In the genomic region with DNA sequence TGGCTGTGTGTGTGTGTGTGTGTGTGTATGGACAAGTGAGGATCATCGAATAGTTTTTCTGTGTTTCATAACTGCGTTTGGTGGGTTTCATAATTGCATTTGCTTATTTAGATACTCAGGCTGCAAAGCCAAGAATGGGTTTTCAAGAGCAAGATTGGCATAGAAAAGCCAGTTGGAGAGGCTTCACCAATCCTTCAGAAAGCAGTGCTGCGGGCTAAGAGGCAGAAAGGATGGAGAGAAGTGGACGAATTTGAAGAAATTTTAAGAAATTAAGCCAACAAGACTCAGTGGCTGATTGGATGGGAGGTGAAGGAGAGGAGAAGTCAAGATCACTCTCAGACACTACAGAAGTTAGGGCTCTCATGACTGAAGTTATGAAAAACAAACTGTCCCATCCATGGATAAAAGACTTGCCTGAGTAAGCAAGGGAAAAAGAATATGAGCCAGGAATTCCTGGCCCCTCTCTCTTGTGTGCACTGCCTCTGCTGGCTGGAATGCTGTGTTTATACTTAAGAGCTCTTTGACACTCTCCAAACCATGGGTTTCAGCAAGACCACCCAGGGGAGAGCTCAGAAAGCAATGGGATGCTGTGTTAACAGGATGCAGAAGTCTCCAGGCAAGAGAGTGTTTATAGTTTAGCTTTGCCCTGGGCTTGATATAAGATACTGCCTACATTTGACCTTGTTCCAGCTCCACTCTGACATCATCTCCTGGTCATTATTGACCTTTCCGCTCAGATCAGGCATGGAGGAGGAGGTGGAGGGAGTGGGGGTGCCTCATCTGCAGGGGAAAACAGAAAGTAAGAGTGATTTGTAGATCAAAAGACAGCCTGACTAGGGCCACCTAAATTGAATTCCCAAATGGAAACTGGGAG, we compare ENCODE assay signal across 11 cellular contexts.
DNase-seq lines count a peak whose midpoint lies in the region; ATAC-seq, FAIRE-seq and TF ChIP-seq lines count a peak whose summit lies in the region.
"Had no signal": no experiment of that assay in that cellular context is flagged by ENCODE, and none has a peak within 500 bp of the region (broad histone marks: within the 10 kb centered on the region; RNA-seq: fewer than 3 reads in every experiment).

No MANE protein-coding gene starts in this region.

- H4K91ac ChIP-seq in H1 (replicated peaks; ENCODE audit: insufficient read length, low read length): no peak overlapping the region

- no peak overlapping the region for H2BK15ac ChIP-seq in H1 (ENCODE audit: low read length)

- H2AK5ac ChIP-seq in H1 (ENCODE audit: low read depth, low read length): no peak overlapping the region

- H4K20me1 ChIP-seq in H1 (replicated peaks in 1 of 2; ENCODE audit: control insufficient read depth in 1 of 2, insufficient read depth in 2 of 2, low read length in 2 of 2): no peaks in the 10 kb centered on the region

- peak overlapping the region; percentile 9; the same call in 1 of the 2 replicates for H2AFZ ChIP-seq in H1 (ENCODE audit: low read length)

- peak; percentile 14 for TF ChIP-seq CTCF in AG04449 (IDR thresholded peaks at IDR 0.05; ENCODE audit: insufficient read depth, low read length, missing control alignments)
- TF ChIP-seq CTCF in H1 (IDR thresholded peaks at IDR 0.05; ENCODE audit: control extremely low read depth in 1 of 3, insufficient read depth in 1 of 3, low read depth in 1 of 3, low read length in 3 of 3): peak in 2 of 3 experiments; percentile 60 to 73; a peak in 3 of 4 replicates

- no peak overlapping the region; the same call in 1 of the 2 replicates for H3K18ac ChIP-seq in H1 (ENCODE audit: extremely low read depth, low read length)

- H3K36me3 ChIP-seq in H1 (ENCODE audit: control insufficient read depth in 2 of 4, insufficient read depth in 4 of 4, low read length in 3 of 4): no peaks in the 10 kb centered on the region

- H2BK120ac ChIP-seq in H1 (replicated peaks; ENCODE audit: low read depth, low read length): no peak overlapping the region

- no peaks in the 10 kb centered on the region; a peak in 1 of 7 replicates for H3K27me3 ChIP-seq in H1 (replicated peaks in 1 of 4; ENCODE audit: control insufficient read depth in 3 of 4, extremely low read depth in 1 of 4, insufficient read depth in 3 of 4, low read length in 3 of 4)

- no peaks in the 10 kb centered on the region for H3K79me2 ChIP-seq in H1 (ENCODE audit: control insufficient read depth in 1 of 2, insufficient read depth in 2 of 2, low read length in 2 of 2)

- ATAC-seq in HG03520 (IDR thresholded peaks at IDR 0.05; ENCODE audit: unreplicated experiment): no peak

- no peak overlapping the region for H2BK20ac ChIP-seq in H1 (ENCODE audit: low read length)

- H4K8ac ChIP-seq in H1 (ENCODE audit: extremely low read depth, insufficient read depth, low read length): no peak overlapping the region

- no peak overlapping the region for H3K4me3 ChIP-seq in AG04449 (ENCODE audit: low read depth, low read length)
- no peak overlapping the region for H3K4me3 ChIP-seq in H1 (ENCODE audit: extremely low read depth in 1 of 4, insufficient read depth in 2 of 4, low read depth in 3 of 4, low read length in 4 of 4)

- DNase-seq in AG04449 (ENCODE audit: low read depth, low spot score): no peak
- peak; percentile 83 for DNase-seq in NCI-H146 (lab: John Stamatoyannopoulos, UW)
- DNase-seq in H1 (ENCODE audit: low read depth in 1 of 2, low spot score in 2 of 2): peak; percentile 25 to 50
- peak; percentile 8 to 38 for DNase-seq in lung microvascular endothelial cell (ENCODE audit: low read depth in 2 of 2)
- DNase-seq in A172 (ENCODE audit: low spot score): no peak
- no peak for DNase-seq in NCI-H524 (lab: John Stamatoyannopoulos, UW)
- no peak for DNase-seq in NCI-H128 (lab: John Stamatoyannopoulos, UW; ENCODE audit: unreplicated experiment)
- DNase-seq: activated CD4-positive, CD25-positive, alpha-beta regulatory T cell treated with anti-CD3 and anti-CD28 coated beads, Interleukin-2, amount 50 U/mL, for 72 hours; immature natural killer cell; stimulated activated CD4-positive, alpha-beta T cell treated with anti-CD3 and anti-CD28 coated beads, Interleukin-2, amount 100 ng/mL, for 24 hours had no signal

- no peak overlapping the region for H4K5ac ChIP-seq in H1 (ENCODE audit: insufficient read length, low read depth, low read length)

- H3K23ac ChIP-seq in H1 (ENCODE audit: insufficient read length): no peak overlapping the region

- no peaks in the 10 kb centered on the region for H3K23me2 ChIP-seq in H1 (ENCODE audit: low read depth, low read length)

- peak; percentile 58 to 69 for TF ChIP-seq RAD21 in H1 (IDR thresholded peaks at IDR 0.05 in 1 of 2, conservative IDR thresholded peaks at IDR 0.05 in 1 of 2; ENCODE audit: low read depth in 2 of 2, low read length in 2 of 2)

- no peak overlapping the region for H3K4ac ChIP-seq in H1 (replicated peaks; ENCODE audit: insufficient read length, low read depth, low read length)

- no peak for TF ChIP-seq POLR2A in H1 (IDR thresholded peaks at IDR 0.05; ENCODE audit: control extremely low read depth in 1 of 2, low read depth in 2 of 2, low read length in 2 of 2)

- no peak overlapping the region for H3K9ac ChIP-seq in H1 (replicated peaks in 1 of 4; ENCODE audit: extremely low read depth in 1 of 4, low read depth in 3 of 4, low read length in 3 of 4)

- 0 out of 3 replicates have a peak, but pooled peaks of 1 of the 2 experiments have one; percentile 53 for TF ChIP-seq EP300 in H1 (IDR thresholded peaks at IDR 0.05; ENCODE audit: borderline replicate concordance in 1 of 2, low read depth in 2 of 2, low read length in 2 of 2)

- H3K9me3 ChIP-seq in H1 (ENCODE audit: insufficient read depth in 2 of 2, low read depth in 1 of 2, low read length in 1 of 2): no peaks in the 10 kb centered on the region

- H3K56ac ChIP-seq in H1 (replicated peaks; ENCODE audit: insufficient read length, low read depth, low read length): no peak overlapping the region

- FAIRE-seq in H1 (lab: Jason Lieb, UNC): peak; percentile 69

- CTCF ChIA-PET in AG04449 (lab: Yijun Ruan, JAX): no interaction called here
- CTCF ChIA-PET in H1 (lab: Charles Lee; ENCODE audit: partially characterized antibody): interaction anchor here (0.6 to 3.6 kb wide), 22 partner anchors 8 to 1093 kb away, joined by 3 to 22 read pairs (median 4); no protein-coding TSS in a partner anchor

- no peak overlapping the region for H2BK5ac ChIP-seq in H1 (ENCODE audit: low read depth, low read length)

- WGBS in H1 (ENCODE audit: extremely low coverage in 1 of 2, insufficient coverage in 1 of 2, insufficient read length in 1 of 2, insufficient replicate concordance in 2 of 2, low coverage in 1 of 2, low lambda C conversion rate in 2 of 2, missing lambda C conversion rate in 1 of 2), 2 experiments: 85% methylated on average over 5 of the region's 5 CpGs; no CpG with 5 or more reads in 1 of the 2 experiments

- no peak overlapping the region; a peak in 2 of 4 replicates for H3K4me2 ChIP-seq in H1 (ENCODE audit: insufficient read depth in 1 of 2, low read depth in 2 of 2, low read length in 2 of 2)

- peak overlapping the region; percentile 30 for H2BK12ac ChIP-seq in H1 (ENCODE audit: low read depth, low read length)

- POLR2A ChIA-PET in AG04449 (lab: Yijun Ruan, JAX): no interaction called here
- POLR2A ChIA-PET in H1 (lab: Charles Lee; ENCODE audit: partially characterized antibody): no interaction called here

- no peaks in the 10 kb centered on the region for H3K79me1 ChIP-seq in H1 (ENCODE audit: low read depth, low read length)

- peaks cover 0 to 11% (median 4%) of the 10 kb centered on the region in 4 experiments; a peak in 2 of 7 replicates for H3K4me1 ChIP-seq in H1 (replicated peaks in 1 of 4; ENCODE audit: control insufficient read depth in 3 of 4, insufficient read depth in 4 of 4, low read length in 3 of 4)

- no peak overlapping the region for H3K14ac ChIP-seq in H1 (ENCODE audit: insufficient read length)

- peak overlapping the region; percentile 37; the same call in 1 of the 2 replicates for H3K27ac ChIP-seq in H1 (ENCODE audit: low read depth, low read length)

TF ChIP-seq in H1, 55 proteins besides CTCF, POLR2A, EP300 and RAD21:
- TF ChIP-seq EZH2 (IDR thresholded peaks at IDR 0.05; ENCODE audit: low read depth, low read length, severe bottlenecking) (no peak), BACH1 (IDR thresholded peaks at IDR 0.05; ENCODE audit: low read length) (no peak), YY1 (IDR thresholded peaks at IDR 0.05; ENCODE audit: low read depth, low read length) (0 out of 2 replicates have a peak, but pooled peaks have one; percentile 27), PHF8 (conservative IDR thresholded peaks at IDR 0.05; ENCODE audit: low read depth, low read length) (no peak), POLR2AphosphoS5 (IDR thresholded peaks at IDR 0.05; ENCODE audit: low read depth, low read length) (no peak), RXRA (IDR thresholded peaks at IDR 0.05; ENCODE audit: insufficient read depth, low read depth, low read length) (no peak), JUND (IDR thresholded peaks at IDR 0.05; ENCODE audit: low read length) (no peak), TAF7 (optimal IDR thresholded peaks at IDR 0.05; ENCODE audit: borderline replicate concordance, low read depth, low read length) (no peak), FOSL1 (IDR thresholded peaks at IDR 0.05; ENCODE audit: insufficient read depth, low read depth, low read length) (no peak), RBBP5 (IDR thresholded peaks at IDR 0.05; ENCODE audit: borderline replicate concordance, low read depth, low read length) (no peak), SIRT6 (IDR thresholded peaks at IDR 0.05; ENCODE audit: low read length) (no peak), SP1 (IDR thresholded peaks at IDR 0.05; ENCODE audit: low read depth, low read length) (0 out of 2 replicates have a peak, but pooled peaks have one; percentile 19), GTF2F1 (IDR thresholded peaks at IDR 0.05; ENCODE audit: borderline replicate concordance, low read depth, low read length) (no peak), TBP (IDR thresholded peaks at IDR 0.05; ENCODE audit: low read depth, low read length) (no peak), TAF1 (IDR thresholded peaks at IDR 0.05; ENCODE audit: low read depth, low read length) (no peak), RNF2 (IDR thresholded peaks at IDR 0.05; ENCODE audit: borderline replicate concordance, low read depth, low read length, missing control alignments, poor library complexity, severe bottlenecking) (no peak), TEAD4 (IDR thresholded peaks at IDR 0.05; ENCODE audit: low read depth, low read length) (peak; percentile 100), CHD2 (IDR thresholded peaks at IDR 0.05; ENCODE audit: low read length) (no peak)

Comparison
In these comparisons a context has a peak if more than half of its experiments do, and no peak if none do; other contexts are left out.
1. DNase-seq: peak in NCI-H146 (single experiment), H1 (2 of 2) and lung microvascular endothelial cell (2 of 2); none in AG04449 (single experiment), A172 (single experiment), NCI-H524 (0 of 2) and NCI-H128 (single experiment).